Comparison of ENCODE assay signal across 16 cellular contexts in genomic region chr11:45676522-45677095, GRCh38. TPM values are rescaled to one million over a fixed set of nuclear protein-coding genes. Genes with fewer than 3 reads are reported as not detected.
DNase-seq lines count a peak whose midpoint lies in the region; ATAC-seq, FAIRE-seq and TF ChIP-seq lines count a peak whose summit lies in the region.
"Had no signal": no experiment of that assay in that cellular context is flagged by ENCODE, and none has a peak within 500 bp of the region (broad histone marks: within the 10 kb centered on the region; RNA-seq: fewer than 3 reads in every experiment).

No MANE protein-coding gene starts in this region.

- TF ChIP-seq CTCF in kidney (IDR thresholded peaks at IDR 0.05; ENCODE audit: borderline replicate concordance, extremely low read depth, insufficient read depth) (no peak), foreskin keratinocyte (conservative IDR thresholded peaks at IDR 0.05) (no peak)

- no peak overlapping the region for H3K4me3 ChIP-seq in kidney (ENCODE audit: low read length in 2 of 2)
- H3K4me3 ChIP-seq: GM23248, suprapubic skin had no signal

- H3K9me3 ChIP-seq in kidney (ENCODE audit: control insufficient read depth in 1 of 2, low read length in 2 of 2) = no peaks in the 10 kb centered on the region
- H3K9me3 ChIP-seq: suprapubic skin had no signal

- no peak overlapping the region for H3K9ac ChIP-seq in kidney (ENCODE audit: low read length in 2 of 2)
- H3K9ac ChIP-seq: GM23248 had no signal

- DNase-seq in kidney (peak; percentile 10), NCI-H2029 treated with DMSO at 0.1 percent for 48 hours (lab: John Stamatoyannopoulos, UW) (no peak), pons (ENCODE audit: low spot score) (no peak), foreskin keratinocyte (no peak)
- DNase-seq in activated naive CD4-positive, alpha-beta T cell treated with anti-CD3 and anti-CD28 coated beads, Interleukin-2, amount 50 U/mL, for 16 hours = no peak
- DNase-seq: activated CD4-positive, alpha-beta T cell treated with anti-CD3 and anti-CD28 coated beads, Interleukin-2, amount 10 ng/mL, durations not matched to agents 24 days and 14 days; C1 segment of cervical spinal cord; GM23248; natural killer cell; NCI-H1092 treated with DMSO at 0.1 percent for 48 hours had no signal

- intact Hi-C loops in kidney (cut with DNase I) = no loop called here

- no peaks in the 10 kb centered on the region for H3K4me1 ChIP-seq in kidney (ENCODE audit: control insufficient read depth in 1 of 2, insufficient read depth in 1 of 2, low read depth in 1 of 2, low read length in 2 of 2)
- no peaks in the 10 kb centered on the region for H3K4me1 ChIP-seq in foreskin keratinocyte
- H3K4me1 ChIP-seq: suprapubic skin had no signal

- FAIRE-seq in kidney (lab: Jason Lieb, UNC) = no peak
- FAIRE-seq: HTR-8/SVneo had no signal

- no peaks in the 10 kb centered on the region for H3K36me3 ChIP-seq in kidney (ENCODE audit: control insufficient read depth in 1 of 2, insufficient read depth in 2 of 2, low read length in 2 of 2)
- H3K36me3 ChIP-seq: suprapubic skin had no signal

- ATAC-seq in GM18870 (IDR thresholded peaks at IDR 0.05; ENCODE audit: unreplicated experiment) (peak; percentile 95), GM21529 (IDR thresholded peaks at IDR 0.05; ENCODE audit: unreplicated experiment) (peak; percentile 94), HG03045 (IDR thresholded peaks at IDR 0.05; ENCODE audit: unreplicated experiment) (peak; percentile 69), foreskin keratinocyte (no peak)
- ATAC-seq: natural killer cell had no signal

- H3K27ac ChIP-seq in kidney (ENCODE audit: low read depth in 2 of 2, low read length in 2 of 2) = no peak overlapping the region
- H3K27ac ChIP-seq in foreskin keratinocyte = no peak overlapping the region
- H3K27ac ChIP-seq: GM23248, suprapubic skin had no signal

- no peaks in the 10 kb centered on the region for H3K27me3 ChIP-seq in foreskin keratinocyte
- H3K27me3 ChIP-seq: suprapubic skin had no signal

RNA-seq across cellular contexts. Expression of gene CHST1, which starts 11.2 kb away (rescaled TPM):
- 2.8 TPM for total RNA-seq in kidney
- 2.9 TPM for polyA plus RNA-seq in kidney (ENCODE audit: insufficient read depth, low read depth, low replicate concordance)
- not detected in 2 replicates for total RNA-seq in foreskin keratinocyte
- polyA plus RNA-seq in foreskin keratinocyte = not detected in 2 replicates
- total RNA-seq: GM23248, natural killer cell, NCI-H460 had no signal
